13 cellular contexts compared by ENCODE assay signal in genomic region chr6:105374010-105374420, GRCh38. TPM values are rescaled to one million over a fixed set of nuclear protein-coding genes. Genes with fewer than 3 reads are reported as not detected.
DNase-seq lines count a peak whose midpoint lies in the region; ATAC-seq lines count a peak whose summit lies in the region.
"Had no signal": no experiment of that assay in that cellular context is flagged by ENCODE, and none has a peak within 500 bp of the region (broad histone marks: within the 10 kb centered on the region; RNA-seq: fewer than 3 reads in every experiment).

No MANE protein-coding gene starts in this region.

- intact Hi-C loops in left ventricle myocardium superior (cut with micrococcal nuclease) = no loop called here
- intact Hi-C loops in posterior vena cava (cut with DNase I) = no loop called here

- no peaks in the 10 kb centered on the region for H3K9me3 ChIP-seq in skeletal muscle satellite cell (replicated peaks; ENCODE audit: low read length)

- DNase-seq in HS-5 (ENCODE audit: low read depth) (peak; percentile 76), astrocyte of the hippocampus (ENCODE audit: low read depth, low spot score) (peak; percentile 66), glomerular visceral epithelial cell (ENCODE audit: extremely low spot score) (peak; percentile 69), left ventricle myocardium superior (no peak), posterior vena cava (ENCODE audit: low spot score) (no peak), NCI-H82 (lab: John Stamatoyannopoulos, UW) (no peak)
- DNase-seq: activated CD4-positive, alpha-beta memory T cell treated with anti-CD3 and anti-CD28 coated beads for 36 hours; activated naive CD4-positive, alpha-beta T cell treated with Interleukin-2 at 50 U/mL for 16 hours; CD8-positive, alpha-beta memory T cell; NCI-H1092 treated with DMSO at 0.1 percent for 48 hours had no signal

- H3K36me3 ChIP-seq in skeletal muscle satellite cell (ENCODE audit: insufficient read depth, low read length) = peaks cover 28% of the 10 kb centered on the region

- H3K9ac ChIP-seq in skeletal muscle satellite cell (ENCODE audit: low read depth, low read length) = no peak overlapping the region

- H3K4me3 ChIP-seq in skeletal muscle satellite cell (ENCODE audit: low read length) = no peak overlapping the region

- ATAC-seq in left ventricle myocardium superior = no peak
- no peak for ATAC-seq in GM21576 (IDR thresholded peaks at IDR 0.05; ENCODE audit: unreplicated experiment)
- ATAC-seq: stimulated activated memory B cell treated with anti-CD40 and anti-IgM and Interleukin-4, amounts not matched to agents 10 μg/mL and 1 μg/mL and 100 μg/mL, for 72 hours had no signal

- peaks cover 12% of the 10 kb centered on the region for H3K4me1 ChIP-seq in skeletal muscle satellite cell (ENCODE audit: control insufficient read depth, insufficient read depth, low read length)

- H3K27me3 ChIP-seq in skeletal muscle satellite cell (ENCODE audit: control insufficient read depth, insufficient read depth, low read length) = no peaks in the 10 kb centered on the region

- peak overlapping the region; percentile 20 for H3K4me2 ChIP-seq in skeletal muscle satellite cell (ENCODE audit: low read length)

RNA-seq across cellular contexts. Expression of gene PREP, which starts 28.9 kb away (rescaled TPM):
- total RNA-seq in skeletal muscle satellite cell (2012; rRNA removed) = 19.2 and 19.3 TPM in 2 replicates
- total RNA-seq in left ventricle myocardium superior (31.6 TPM), posterior vena cava (10 to 100 TPM; 20.5 to 21.2 TPM)

Comparison
In these comparisons a context has a peak if more than half of its experiments do, and no peak if none do; other contexts are left out.
1. DNase-seq: peak in HS-5 (single experiment), astrocyte of the hippocampus (single experiment) and glomerular visceral epithelial cell (single experiment); none in left ventricle myocardium superior (single experiment), posterior vena cava (single experiment) and NCI-H82 (single experiment).